ENCODE assay signal across 29 cellular contexts in the genomic region with DNA sequence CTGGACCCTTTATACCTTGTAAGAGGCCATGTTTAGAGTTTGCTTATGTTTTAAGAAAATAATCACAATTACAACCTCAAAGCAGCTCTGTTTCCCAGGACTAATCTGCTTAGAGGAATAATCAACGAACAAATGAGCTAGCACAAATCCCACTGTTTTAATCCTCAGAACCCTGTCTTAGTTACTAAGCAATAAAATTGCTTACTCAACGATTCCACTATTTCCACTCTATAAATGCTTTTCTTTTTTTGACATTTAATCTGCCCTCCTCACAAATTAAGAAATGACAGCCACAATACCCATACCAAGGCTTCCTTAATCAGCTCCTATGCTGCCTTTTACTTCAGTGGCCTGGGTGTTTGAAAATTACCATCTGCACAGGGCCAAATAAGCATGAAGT.
"Had no signal": no experiment of that assay in that cellular context is flagged by ENCODE, and none has a peak within 500 bp of the region (broad histone marks: within the 10 kb centered on the region; RNA-seq: fewer than 3 reads in every experiment).

No MANE protein-coding gene starts in this region.

- H3K9me3 Mint-ChIP-seq: activated CD4-positive, alpha-beta memory T cell treated with anti-CD3 and anti-CD28 coated beads, Interleukin-2, amount 10 ng/mL, durations not matched to agents 7 days and 5 days; activated CD4-positive, alpha-beta T cell treated with anti-CD3 and anti-CD28 coated beads, Interleukin-2, amount 10 ng/mL, durations not matched to agents 7 days and 5 days; activated T-cell treated with anti-CD3 and anti-CD28 coated beads, Interleukin-2, amount 50 U/mL, for 4 hours; activated T-helper 17 cell treated with anti-CD3 and anti-CD28 coated beads, Interleukin-2, amount 50 U/mL, for 72 hours had no signal

- H3K36me3 ChIP-seq: colonic mucosa had no signal

- H3K4me3 Mint-ChIP-seq: activated CD4-positive, alpha-beta memory T cell treated with anti-CD3 and anti-CD28 coated beads, Interleukin-2, amount 10 ng/mL, durations not matched to agents 7 days and 5 days; activated CD4-positive, alpha-beta T cell treated with anti-CD3 and anti-CD28 coated beads, Interleukin-2, amount 10 ng/mL, durations not matched to agents 7 days and 5 days; activated naive CD8-positive, alpha-beta T cell; activated T-cell treated with anti-CD3 and anti-CD28 coated beads, Interleukin-2, amount 50 U/mL, for 4 hours; activated T-helper 17 cell treated with anti-CD3 and anti-CD28 coated beads, Interleukin-2, amount 50 U/mL, for 72 hours had no signal

- H3K27ac Mint-ChIP-seq: activated CD4-positive, alpha-beta memory T cell treated with anti-CD3 and anti-CD28 coated beads, Interleukin-2, amount 10 ng/mL, durations not matched to agents 7 days and 5 days; activated CD4-positive, alpha-beta T cell treated with anti-CD3 and anti-CD28 coated beads, Interleukin-2, amount 10 ng/mL, durations not matched to agents 7 days and 5 days; activated naive CD8-positive, alpha-beta T cell; activated T-helper 17 cell treated with anti-CD3 and anti-CD28 coated beads, Interleukin-2, amount 50 U/mL, for 72 hours had no signal

- FAIRE-seq: endometrium, endothelial cell of umbilical vein had no signal

- H3K4me1 Mint-ChIP-seq: activated CD4-positive, alpha-beta memory T cell treated with anti-CD3 and anti-CD28 coated beads, Interleukin-2, amount 10 ng/mL, durations not matched to agents 7 days and 5 days; activated CD4-positive, alpha-beta T cell treated with anti-CD3 and anti-CD28 coated beads, Interleukin-2, amount 10 ng/mL, durations not matched to agents 7 days and 5 days; activated T-helper 17 cell treated with anti-CD3 and anti-CD28 coated beads, Interleukin-2, amount 50 U/mL, for 72 hours had no signal

- H3K27ac ChIP-seq: body of pancreas, colonic mucosa, epithelial cell of prostate, esophagus squamous epithelium, gastroesophageal sphincter, heart right ventricle had no signal

- H3K27me3 ChIP-seq: body of pancreas, colonic mucosa, esophagus squamous epithelium, gastroesophageal sphincter had no signal

- DNase-seq: activated CD4-positive, alpha-beta memory T cell treated with anti-CD3 and anti-CD28 coated beads, Interleukin-2, amount 10 ng/mL, durations not matched to agents 7 days and 5 days; activated CD4-positive, alpha-beta T cell treated with anti-CD3 and anti-CD28 coated beads for 4 hours; activated CD4-positive, alpha-beta T cell treated with anti-CD3 and anti-CD28 coated beads, Interleukin-2, amount 10 ng/mL, durations not matched to agents 7 days and 5 days; activated CD4-positive, alpha-beta T cell treated with anti-CD3 and anti-CD28 coated beads, Interleukin-2, amount 50 U/mL, for 4 hours; activated CD4-positive, CD25-positive, alpha-beta regulatory T cell; activated CD4-positive, CD25-positive, alpha-beta regulatory T cell treated with anti-CD3 and anti-CD28 coated beads, Interleukin-2, amount 50 U/mL, for 72 hours; activated CD8-positive, alpha-beta memory T cell treated with anti-CD3 and anti-CD28 coated beads for 24 hours; activated effector memory CD4-positive, alpha-beta T cell treated with Interleukin-2 at 50 U/mL for 16 hours; activated gamma-delta T cell treated with Interleukin-2 at 50 U/mL for 16 hours; activated naive CD4-positive, alpha-beta T cell treated with anti-CD3 and anti-CD28 coated beads, Interleukin-2, amount 50 U/mL, for 16 hours; activated naive CD4-positive, alpha-beta T cell treated with Interleukin-2 at 50 U/mL for 16 hours; activated T-cell treated with anti-CD3 and anti-CD28 coated beads, Interleukin-2, amount 50 U/mL, for 4 hours; amniotic stem cell; anterior cingulate cortex; body of pancreas; caudate nucleus; cerebellar nuclear complex; colonic mucosa; effector CD8-positive, alpha-beta T cell; esophagus squamous epithelium; foreskin melanocyte; heart right ventricle; T-helper 2 cell had no signal

- ATAC-seq: activated T-cell treated with anti-CD3 and anti-CD28 coated beads, Interleukin-2, amount 50 U/mL, for 4 hours; activated T-helper 17 cell treated with anti-CD3 and anti-CD28 coated beads, Interleukin-2, amount 50 U/mL, for 72 hours; body of pancreas; gastroesophageal sphincter; heart right ventricle had no signal

- H3K27me3 Mint-ChIP-seq: activated CD4-positive, alpha-beta memory T cell treated with anti-CD3 and anti-CD28 coated beads, Interleukin-2, amount 10 ng/mL, durations not matched to agents 7 days and 5 days; activated CD4-positive, alpha-beta T cell treated with anti-CD3 and anti-CD28 coated beads, Interleukin-2, amount 10 ng/mL, durations not matched to agents 7 days and 5 days; activated naive CD8-positive, alpha-beta T cell; activated T-helper 17 cell treated with anti-CD3 and anti-CD28 coated beads, Interleukin-2, amount 50 U/mL, for 72 hours had no signal

- H3K4me1 ChIP-seq: body of pancreas, colonic mucosa, esophagus squamous epithelium, gastroesophageal sphincter, heart right ventricle had no signal

- H3K9me3 ChIP-seq: body of pancreas, colonic mucosa, esophagus squamous epithelium, gastroesophageal sphincter, heart right ventricle had no signal

- H3K4me3 ChIP-seq: body of pancreas, colonic mucosa, esophagus squamous epithelium, gastroesophageal sphincter, heart right ventricle had no signal
